In the genomic region with DNA sequence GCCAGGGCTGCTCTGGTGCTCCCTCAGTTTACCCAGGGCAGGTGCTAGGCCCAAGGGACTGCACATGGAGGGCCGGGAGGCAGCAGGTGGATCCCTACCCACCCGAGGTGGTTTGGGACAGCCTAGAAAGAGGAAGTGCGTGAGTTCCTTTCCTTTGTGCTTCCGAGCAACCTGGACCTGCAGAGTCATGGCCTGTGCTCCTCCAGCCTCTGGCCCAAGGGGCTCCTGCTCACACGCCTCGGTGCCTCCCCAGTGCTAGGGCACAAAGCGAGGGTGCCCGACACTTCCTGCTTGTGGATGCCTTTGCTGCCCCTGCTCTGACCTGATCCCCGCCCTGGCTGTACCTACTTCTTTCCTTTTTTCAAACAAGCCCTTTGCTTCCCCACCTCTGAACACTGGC, we compare ENCODE assay signal across 11 cellular contexts.
DNase-seq lines count a peak whose midpoint lies in the region; ATAC-seq and TF ChIP-seq lines count a peak whose summit lies in the region.
"Had no signal": no experiment of that assay in that cellular context is flagged by ENCODE, and none has a peak within 500 bp of the region (broad histone marks: within the 10 kb centered on the region; RNA-seq: fewer than 3 reads in every experiment).

No MANE protein-coding gene starts in this region.

- no peak overlapping the region for H3K14ac ChIP-seq in mesenchymal stem cell (ENCODE audit: low read length in 2 of 2)

- peak overlapping the region; percentile 81 for H3K9ac ChIP-seq in mesenchymal stem cell (ENCODE audit: low read length)

- H3K36me3 ChIP-seq in mesenchymal stem cell (ENCODE audit: control insufficient read depth in 1 of 2, insufficient read depth in 2 of 2, low read depth in 1 of 2, low read length in 2 of 2) (peaks cover 23 to 81% of the 10 kb centered on the region in 2 experiments), uterus (no peaks in the 10 kb centered on the region)

- H3K18ac ChIP-seq in mesenchymal stem cell (ENCODE audit: low read depth in 1 of 2, low read length in 2 of 2), result peak overlapping the region; percentile 46 to 54

- H3K79me1 ChIP-seq in mesenchymal stem cell (replicated peaks; ENCODE audit: low read length, poor library complexity, severe bottlenecking), result peaks cover 70% of the 10 kb centered on the region

- TF ChIP-seq CTCF in VCaP (conservative IDR thresholded peaks at IDR 0.05) (no peak), uterus (IDR thresholded peaks at IDR 0.05) (no peak)

- H3K4me3 ChIP-seq in mesenchymal stem cell (ENCODE audit: insufficient read depth in 1 of 2, low read depth in 1 of 2, low read length in 2 of 2), result no peak overlapping the region
- no peak overlapping the region for H3K4me3 ChIP-seq in uterus

- DNase-seq in Right ventricle myocardium inferior (ENCODE audit: missing footprints) (peak; percentile 87), left ventricle myocardium superior (no peak), mesenchymal stem cell (no peak), uterus (no peak), DMS79 treated with DMSO at 0.1 percent for 48 hours (lab: John Stamatoyannopoulos, UW) (no peak), SK-N-DZ (ENCODE audit: low spot score) (no peak)
- DNase-seq in activated effector memory CD4-positive, alpha-beta T cell treated with anti-CD3 and anti-CD28 coated beads, Interleukin-2, amount 50 U/mL, for 16 hours, result no peak
- DNase-seq: NCI-H187, occipital lobe, SW 1271 had no signal

- no peak overlapping the region for H3K4me2 ChIP-seq in mesenchymal stem cell (ENCODE audit: low read length, poor library complexity, severe bottlenecking)

- no peak overlapping the region for H3K23ac ChIP-seq in mesenchymal stem cell (ENCODE audit: low read length in 2 of 2)

- ATAC-seq in Right ventricle myocardium inferior (no peak), left ventricle myocardium superior (no peak)

- TF ChIP-seq POLR2A in uterus (IDR thresholded peaks at IDR 0.05), result no peak

- peak overlapping the region; percentile 2 for H4K8ac ChIP-seq in mesenchymal stem cell (ENCODE audit: low read length)

- peak overlapping the region in 1 of 2 experiments; percentile 60 for H2BK12ac ChIP-seq in mesenchymal stem cell (ENCODE audit: low read length in 2 of 2)

- WGBS in mesenchymal stem cell, result 95% methylated on average over 9 of the region's 9 CpGs

- H3K9me3 ChIP-seq in mesenchymal stem cell (ENCODE audit: control insufficient read depth, low read length) (no peaks in the 10 kb centered on the region), uterus (no peaks in the 10 kb centered on the region)

- no peak overlapping the region for H2BK15ac ChIP-seq in mesenchymal stem cell (ENCODE audit: low read depth, poor library complexity, severe bottlenecking)

- intact Hi-C loops in Right ventricle myocardium inferior (cut with DNase I), result loop anchor here (5.0 kb wide), 1 partner anchor 78 kb away; the partner anchor contains the start of gene RXRA
- intact Hi-C loops in left ventricle myocardium superior (cut with micrococcal nuclease), result no loop called here
- intact Hi-C loops in uterus (cut with DNase I; ENCODE audit: low total_unique reads), result loop anchor here (10.0 kb wide), 1 partner anchor 81 kb away; the partner anchor contains the start of gene RXRA

- H2AK5ac ChIP-seq in mesenchymal stem cell (ENCODE audit: low read length, severe bottlenecking), result peak overlapping the region; percentile 7

- no peak overlapping the region for H2BK5ac ChIP-seq in mesenchymal stem cell (ENCODE audit: low read depth, low read length, poor library complexity, severe bottlenecking)

- no peaks in the 10 kb centered on the region for H3K27me3 ChIP-seq in mesenchymal stem cell (ENCODE audit: control insufficient read depth in 1 of 2, insufficient read depth in 1 of 2, low read length in 2 of 2)
- H3K27me3 ChIP-seq in uterus, result no peaks in the 10 kb centered on the region

- peak overlapping the region; percentile 86 for H3K27ac ChIP-seq in VCaP
- H3K27ac ChIP-seq in mesenchymal stem cell (ENCODE audit: low read length, poor library complexity, severe bottlenecking), result no peak overlapping the region
- peak overlapping the region; percentile 51 to 54 for H3K27ac ChIP-seq in uterus

- peak overlapping the region; percentile 42 to 50 for H3K4ac ChIP-seq in mesenchymal stem cell (ENCODE audit: low read depth in 1 of 2, low read length in 2 of 2)

- H2AFZ ChIP-seq in mesenchymal stem cell (ENCODE audit: low read depth, low read length), result no peak overlapping the region

- H2BK120ac ChIP-seq in mesenchymal stem cell (ENCODE audit: low read depth, low read length), result no peak overlapping the region

- H3K4me1 ChIP-seq in mesenchymal stem cell (ENCODE audit: control insufficient read depth, insufficient read depth, low read depth, low read length), result peaks cover 53% of the 10 kb centered on the region
- H3K4me1 ChIP-seq in uterus, result peaks cover 6 to 58% of the 10 kb centered on the region in 2 donors

- peak overlapping the region; percentile 54 for H4K91ac ChIP-seq in mesenchymal stem cell (ENCODE audit: low read length)
